ENCODE assay signal across 26 cellular contexts in genomic region chr22:27980424-27981148, GRCh38.
DNase-seq lines count a peak whose midpoint lies in the region; ATAC-seq and TF ChIP-seq lines count a peak whose summit lies in the region.
"Had no signal": no experiment of that assay in that cellular context is flagged by ENCODE, and none has a peak within 500 bp of the region (broad histone marks: within the 10 kb centered on the region; RNA-seq: fewer than 3 reads in every experiment).

No MANE protein-coding gene starts in this region.

- H3K4me1 Mint-ChIP-seq in endothelial cell (ENCODE audit: unreplicated experiment) (peaks cover 6% of the 10 kb centered on the region), nephron (peaks cover 22% of the 10 kb centered on the region)
- H3K4me1 Mint-ChIP-seq: B cell had no signal

- no peak for ATAC-seq in activated naive CD4-positive, alpha-beta T cell treated with anti-CD3 and anti-CD28 coated beads, Interleukin-2, amount 50 U/mL, for 72 hours
- ATAC-seq: activated CD4-positive, CD25-positive, alpha-beta regulatory T cell treated with anti-CD3 and anti-CD28 coated beads, Interleukin-2, amount 50 U/mL, for 24 hours; activated CD8-positive, alpha-beta T cell treated with anti-CD3 and anti-CD28 coated beads for 36 hours had no signal

- H3K9me3 Mint-ChIP-seq in endothelial cell (ENCODE audit: unreplicated experiment) = no peaks in the 10 kb centered on the region
- H3K9me3 Mint-ChIP-seq in nephron = no peaks in the 10 kb centered on the region
- no peaks in the 10 kb centered on the region for H3K9me3 Mint-ChIP-seq in activated naive CD4-positive, alpha-beta T cell treated with anti-CD3 and anti-CD28 coated beads, Interleukin-2, amount 50 U/mL, for 72 hours
- H3K9me3 Mint-ChIP-seq: activated CD8-positive, alpha-beta T cell treated with anti-CD3 and anti-CD28 coated beads for 36 hours; activated naive CD4-positive, alpha-beta T cell treated with anti-CD3 and anti-CD28 coated beads for 36 hours; HFFc6; type B pancreatic cell had no signal

- peak overlapping the region; percentile 44 for H3K4me3 Mint-ChIP-seq in endothelial cell (ENCODE audit: unreplicated experiment)
- no peak overlapping the region for H3K4me3 Mint-ChIP-seq in nephron
- H3K4me3 Mint-ChIP-seq: activated CD8-positive, alpha-beta T cell treated with anti-CD3 and anti-CD28 coated beads for 36 hours; activated naive CD4-positive, alpha-beta T cell treated with anti-CD3 and anti-CD28 coated beads for 36 hours; B cell; HFFc6; type B pancreatic cell had no signal

- no peak for TF ChIP-seq CTCF in endothelial cell (IDR thresholded peaks at IDR 0.05; ENCODE audit: unreplicated experiment)
- TF ChIP-seq CTCF in nephron (IDR thresholded peaks at IDR 0.05; ENCODE audit: unreplicated experiment in 3 of 3) = no peak

- peak overlapping the region; percentile 21 for H3K27ac Mint-ChIP-seq in endothelial cell (ENCODE audit: unreplicated experiment)
- H3K27ac Mint-ChIP-seq in nephron = peak overlapping the region; percentile 7 to 47 (median 27)
- H3K27ac Mint-ChIP-seq in activated naive CD4-positive, alpha-beta T cell treated with anti-CD3 and anti-CD28 coated beads, Interleukin-2, amount 50 U/mL, for 72 hours = no peak overlapping the region
- H3K27ac Mint-ChIP-seq: activated CD8-positive, alpha-beta T cell treated with anti-CD3 and anti-CD28 coated beads for 36 hours; activated naive CD4-positive, alpha-beta T cell treated with anti-CD3 and anti-CD28 coated beads for 36 hours; B cell; HFFc6; type B pancreatic cell had no signal

- DNase-seq in DMS 273 (lab: John Stamatoyannopoulos, UW; ENCODE audit: unreplicated experiment) (peak; percentile 12), DMS 273 treated with DMSO at 0.1 percent for 48 hours (lab: John Stamatoyannopoulos, UW) (no peak), NCI-H146 treated with DMSO at 0.1 percent for 48 hours (lab: John Stamatoyannopoulos, UW; ENCODE audit: unreplicated experiment) (peak; percentile 1), endothelial cell (ENCODE audit: low spot score) (no peak), H4 (ENCODE audit: low spot score) (no peak), AML-193 (lab: John Stamatoyannopoulos, UW) (no peak)
- no peak for DNase-seq in activated naive CD4-positive, alpha-beta T cell treated with anti-CD3 and anti-CD28 coated beads, Interleukin-2, amount 50 U/mL, for 72 hours (ENCODE audit: low spot score in 2 of 2)
- DNase-seq: activated CD8-positive, alpha-beta T cell treated with anti-CD3 and anti-CD28 coated beads for 36 hours; activated naive CD4-positive, alpha-beta T cell treated with anti-CD3 and anti-CD28 coated beads for 36 hours; aorta; Calu3; cerebellar nuclear complex; effector CD4-positive, alpha-beta T cell; HFFc6; left ventricle myocardium inferior; NCI-H1694 treated with DMSO at 0.1 percent for 48 hours; NCI-H226; NK-92 treated with Interleukin-12 subunit alpha and Interleukin-12 subunit beta, amount 100 ng/mL, for 24 hours; occipital lobe; stimulated activated CD4-positive, alpha-beta T cell treated with anti-CD3 and anti-CD28 coated beads, Interleukin-4, amount 100 ng/mL, for 4 hours; stomach; T1000 had no signal

- H3K27me3 Mint-ChIP-seq in endothelial cell (ENCODE audit: unreplicated experiment) (peaks cover 9% of the 10 kb centered on the region), nephron (ENCODE audit: low read depth) (no peaks in the 10 kb centered on the region)
- H3K27me3 Mint-ChIP-seq: activated CD8-positive, alpha-beta T cell treated with anti-CD3 and anti-CD28 coated beads for 36 hours; B cell; type B pancreatic cell had no signal

- H3K36me3 Mint-ChIP-seq in endothelial cell (ENCODE audit: low read depth, unreplicated experiment) = peaks cover 33% of the 10 kb centered on the region
- H3K36me3 Mint-ChIP-seq in nephron (ENCODE audit: low read depth) = peaks cover 42% of the 10 kb centered on the region
- H3K36me3 Mint-ChIP-seq in activated naive CD4-positive, alpha-beta T cell treated with anti-CD3 and anti-CD28 coated beads, Interleukin-2, amount 50 U/mL, for 72 hours = no peaks in the 10 kb centered on the region

Comparison
In these comparisons a context has a peak if more than half of its experiments do, and no peak if none do; other contexts are left out.
1. DNase-seq: peak in DMS 273 (single experiment) and NCI-H146 treated with DMSO at 0.1 percent for 48 hours (single experiment); none in DMS 273 treated with DMSO at 0.1 percent for 48 hours (single experiment), endothelial cell (single experiment), H4 (single experiment), activated naive CD4-positive, alpha-beta T cell treated with anti-CD3 and anti-CD28 coated beads, Interleukin-2, amount 50 U/mL, for 72 hours (0 of 2) and AML-193 (0 of 2).
2. H3K27ac Mint-ChIP-seq: peak in endothelial cell (single experiment) and nephron (3 of 3); none in activated naive CD4-positive, alpha-beta T cell treated with anti-CD3 and anti-CD28 coated beads, Interleukin-2, amount 50 U/mL, for 72 hours (0 of 2).